Comparison of ENCODE assay signal across 22 cellular contexts in the genomic region with DNA sequence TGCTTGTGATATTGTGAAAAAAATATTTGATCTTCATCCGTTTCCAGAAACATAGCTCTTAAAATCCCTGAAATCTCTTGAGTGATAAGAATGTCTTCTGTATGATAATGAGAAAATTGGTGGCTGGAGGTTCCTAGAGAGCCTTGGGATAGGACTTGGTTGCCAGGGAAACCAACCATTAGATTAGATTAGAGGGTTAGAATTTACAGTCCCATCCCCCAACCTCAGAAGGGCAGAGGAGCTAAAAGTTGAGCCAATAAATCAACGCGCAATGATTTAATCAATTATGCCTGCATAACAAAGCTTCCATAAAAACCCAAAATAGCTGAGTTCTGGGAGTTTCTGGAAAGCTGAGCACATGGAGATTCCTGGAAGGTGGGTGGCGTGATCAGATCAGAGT.
"Had no signal": no experiment of that assay in that cellular context is flagged by ENCODE, and none has a peak within 500 bp of the region (broad histone marks: within the 10 kb centered on the region; RNA-seq: fewer than 3 reads in every experiment).

No MANE protein-coding gene starts in this region.

- H3K9ac ChIP-seq: neural progenitor cell, parathyroid adenoma had no signal

- H2AFZ ChIP-seq: neural progenitor cell, parathyroid adenoma had no signal

- H3K27me3 ChIP-seq: esophagus muscularis mucosa, gastrocnemius medialis, heart right ventricle, neural progenitor cell, stomach, transverse colon had no signal

- H3K4me3 ChIP-seq: esophagus muscularis mucosa, gastrocnemius medialis, heart right ventricle, neural progenitor cell, psoas muscle, stomach, thoracic aorta, transverse colon had no signal

- H3K4me1 ChIP-seq: neural progenitor cell, parathyroid adenoma had no signal

- FAIRE-seq: islet of Langerhans had no signal

- H3K27ac ChIP-seq: epithelial cell of prostate, esophagus muscularis mucosa, gastrocnemius medialis, heart right ventricle, neural progenitor cell, parathyroid adenoma, psoas muscle, stomach, thoracic aorta, transverse colon had no signal

- H3K4me2 ChIP-seq: neural progenitor cell had no signal

- DNase-seq: effector memory CD4-positive, alpha-beta T cell; gastrocnemius medialis; heart right ventricle; hypothalamus; kidney glomerular epithelial cell; mammary epithelial cell; natural killer cell; nucleus accumbens; psoas muscle; retina; stimulated activated CD4-positive, alpha-beta T cell treated with anti-CD3 and anti-CD28 coated beads, Interleukin-2, amount 100 ng/mL, for 24 hours; stimulated activated naive CD4-positive, alpha-beta T cell; stomach; substantia nigra; transverse colon had no signal

- H3K9me3 ChIP-seq: esophagus muscularis mucosa, gastrocnemius medialis, heart right ventricle, psoas muscle, stomach, thoracic aorta, transverse colon had no signal

- ATAC-seq: gastrocnemius medialis, heart right ventricle, psoas muscle, sciatic nerve had no signal
